1 cellular context compared by ENCODE assay signal in genomic region chr5:157651623-157652376, GRCh38.
TF ChIP-seq lines count a peak whose summit lies in the region.

No MANE protein-coding gene starts in this region.

TF ChIP-seq in WTC11, 78 proteins besides CTCF, POLR2A, EP300 and RAD21 (continued from another document and continues in another):
- TF ChIP-seq ARID4B (CRISPR knock-in tag; IDR thresholded peaks at IDR 0.05; ENCODE audit: borderline replicate concordance) (peak; percentile 94; the same call in 1 of the 2 replicates), ELF4 (CRISPR knock-in tag; IDR thresholded peaks at IDR 0.05; ENCODE audit: low read depth) (peak; percentile 96), ZMAT4 (CRISPR knock-in tag; IDR thresholded peaks at IDR 0.05) (no peak), CDX4 (CRISPR knock-in tag; IDR thresholded peaks at IDR 0.05; ENCODE audit: borderline replicate concordance) (no peak), GABPB1 (CRISPR knock-in tag; IDR thresholded peaks at IDR 0.05) (no peak), TEAD4 (CRISPR knock-in tag; IDR thresholded peaks at IDR 0.05) (no peak; the same call in 1 of the 2 replicates), MLX (CRISPR knock-in tag; IDR thresholded peaks at IDR 0.05) (no peak), USF2 (CRISPR knock-in tag; IDR thresholded peaks at IDR 0.05) (peak; percentile 36; the same call in 1 of the 2 replicates), ATF6 (CRISPR knock-in tag; IDR thresholded peaks at IDR 0.05) (no peak), ZNF423 (CRISPR knock-in tag; IDR thresholded peaks at IDR 0.05) (no peak), ESRRA (CRISPR knock-in tag; IDR thresholded peaks at IDR 0.05; ENCODE audit: borderline replicate concordance) (peak; percentile 93), HMGXB4 (CRISPR knock-in tag; IDR thresholded peaks at IDR 0.05) (peak; percentile 97), TEAD1 (CRISPR knock-in tag; IDR thresholded peaks at IDR 0.05) (peak; percentile 81), ZNF138 (CRISPR knock-in tag; conservative IDR thresholded peaks at IDR 0.05) (peak; percentile 97), FOXP1 (CRISPR knock-in tag; IDR thresholded peaks at IDR 0.05; ENCODE audit: borderline replicate concordance) (peak; percentile 99), E2F4 (CRISPR knock-in tag; IDR thresholded peaks at IDR 0.05; ENCODE audit: borderline replicate concordance, low read depth) (0 out of 2 replicates have a peak, but pooled peaks have one; percentile 82), ETV6 (CRISPR knock-in tag; IDR thresholded peaks at IDR 0.05) (peak; percentile 96), FOXJ3 (CRISPR knock-in tag; IDR thresholded peaks at IDR 0.05; ENCODE audit: borderline replicate concordance) (no peak), RORB (CRISPR knock-in tag; IDR thresholded peaks at IDR 0.05) (no peak), PREB (CRISPR knock-in tag; IDR thresholded peaks at IDR 0.05; ENCODE audit: borderline replicate concordance) (peak; percentile 77; the same call in 1 of the 2 replicates), PRDM15 (CRISPR knock-in tag; IDR thresholded peaks at IDR 0.05) (peak; percentile 72), ZBTB21 (CRISPR knock-in tag; IDR thresholded peaks at IDR 0.05; ENCODE audit: borderline replicate concordance) (peak; percentile 95), NR3C1 (CRISPR knock-in tag; conservative IDR thresholded peaks at IDR 0.05; ENCODE audit: low read depth) (peak; percentile 90; the same call in 1 of the 2 replicates), ZNF232 (CRISPR knock-in tag; IDR thresholded peaks at IDR 0.05) (0 out of 2 replicates have a peak, but pooled peaks have one; percentile 69), RELA (CRISPR knock-in tag; IDR thresholded peaks at IDR 0.05; ENCODE audit: borderline replicate concordance) (peak; percentile 96), USF1 (CRISPR knock-in tag; IDR thresholded peaks at IDR 0.05) (peak; percentile 76), HMGA2 (CRISPR knock-in tag; IDR thresholded peaks at IDR 0.05) (no peak), MAX (CRISPR knock-in tag; IDR thresholded peaks at IDR 0.05) (peak; percentile 99), AFF4 (CRISPR knock-in tag; IDR thresholded peaks at IDR 0.05; ENCODE audit: borderline replicate concordance) (peak; percentile 91; the same call in 1 of the 2 replicates), ZNF121 (CRISPR knock-in tag; IDR thresholded peaks at IDR 0.05) (peak; percentile 83)
